ENCODE assay signal across 1 cellular context in genomic region chr9:98101416-98101815, GRCh38.
A peak's percentile ranks its signal among the peaks of the same experiment; 100 is the strongest.
TF ChIP-seq lines count a peak whose summit lies in the region.

No MANE protein-coding gene starts in this region.

TF ChIP-seq in GM12878, 131 proteins besides CTCF, POLR2A, EP300 and RAD21:
- TF ChIP-seq IKZF1 (conservative IDR thresholded peaks at IDR 0.05), result 0 out of 2 replicates have a peak, but pooled peaks have one; percentile 2
- TF ChIP-seq IKZF2 (IDR thresholded peaks at IDR 0.05), result no peak
TF ChIP-seq in GM12878: peak in this region for 1.
